ENCODE assay signal across 10 cellular contexts in the genomic region with DNA sequence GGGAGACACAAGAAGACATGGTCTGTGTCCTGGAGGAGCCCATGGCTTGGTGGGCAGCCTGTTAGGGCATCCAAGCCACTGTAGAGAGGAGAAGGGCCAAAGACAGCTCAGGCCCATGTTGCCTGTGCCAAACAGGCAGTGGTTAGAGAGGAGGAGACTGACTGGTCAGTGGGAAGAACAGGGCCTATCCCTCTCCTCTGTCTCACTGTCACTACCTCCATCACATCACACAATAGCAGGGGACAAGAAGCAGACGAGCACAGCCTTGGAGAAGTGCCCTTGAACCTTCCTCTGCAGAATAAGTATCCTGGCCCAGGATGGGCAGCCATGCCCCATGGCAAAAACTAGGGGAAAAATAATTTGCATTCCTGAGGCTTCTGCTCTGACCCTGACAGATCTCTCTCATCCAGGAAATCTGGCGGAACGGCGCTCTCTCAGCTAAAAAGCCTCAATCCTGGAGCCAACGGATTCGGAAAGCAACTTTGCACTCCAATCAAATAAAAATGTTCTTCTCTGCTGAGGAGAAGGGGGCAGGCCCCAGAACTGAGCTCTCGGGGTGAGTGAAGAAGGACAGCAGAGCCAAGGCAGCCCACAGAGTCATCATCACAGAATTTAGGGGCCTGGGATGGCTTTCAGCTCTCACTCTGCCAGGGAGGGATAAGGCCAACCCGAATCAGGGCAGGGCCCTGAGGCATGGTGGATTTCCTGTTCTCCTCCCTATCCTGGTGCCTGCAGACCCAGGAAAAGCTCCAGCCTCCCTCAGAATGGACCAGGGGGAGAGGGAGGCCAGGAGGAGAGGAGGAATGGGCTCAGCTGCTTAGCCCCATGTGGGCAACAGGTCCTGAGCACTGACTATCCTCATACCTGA. TPM values are rescaled to one million over a fixed set of nuclear protein-coding genes. Genes with fewer than 3 reads are reported as not detected.
DNase-seq lines count a peak whose midpoint lies in the region; ATAC-seq, FAIRE-seq and TF ChIP-seq lines count a peak whose summit lies in the region.
"Had no signal": no experiment of that assay in that cellular context is flagged by ENCODE, and none has a peak within 500 bp of the region (broad histone marks: within the 10 kb centered on the region; RNA-seq: fewer than 3 reads in every experiment).

No MANE protein-coding gene starts in this region.

- POLR2A ChIA-PET in CD4-positive, alpha-beta T cell (lab: Charles Lee) = interaction anchor here (1.1 to 8.5 kb wide), 2 partner anchors 13 to 68 kb away, joined by 3 to 129 read pairs; no protein-coding TSS in a partner anchor
- POLR2A ChIA-PET in RWPE1 (lab: Yijun Ruan, JAX; ENCODE audit: low non-redundant PET) = no interaction called here

- H3K4me2 ChIP-seq in parathyroid adenoma (ENCODE audit: low read length) = peak overlapping the region; percentile 6

- H3K4me1 ChIP-seq in parathyroid adenoma (peaks cover 2% of the 10 kb centered on the region), small intestine (ENCODE audit: control insufficient read depth in 2 of 2, insufficient read depth in 1 of 2, low read depth in 1 of 2, low read length in 1 of 2) (no peaks in the 10 kb centered on the region)

- no peak for ATAC-seq in CD4-positive, alpha-beta T cell (ENCODE audit: poor library complexity)
- ATAC-seq: GM12878 had no signal

- intact Hi-C loops in CD4-positive, alpha-beta T cell (cut with DNase I, micrococcal nuclease) = no loop called here

- no peak for TF ChIP-seq CTCF in CD4-positive, alpha-beta T cell (IDR thresholded peaks at IDR 0.05)
- TF ChIP-seq CTCF in RWPE1 (conservative IDR thresholded peaks at IDR 0.05; ENCODE audit: low read depth) (no peak), foreskin fibroblast (IDR thresholded peaks at IDR 0.05; ENCODE audit: low read depth, low read length) (no peak), parathyroid adenoma (IDR thresholded peaks at IDR 0.05) (no peak)

- H3K36me3 ChIP-seq in parathyroid adenoma (ENCODE audit: control insufficient read depth, insufficient read depth, low read length) (no peaks in the 10 kb centered on the region), small intestine (ENCODE audit: control insufficient read depth in 2 of 2, insufficient read depth in 2 of 2, low read length in 2 of 2) (no peaks in the 10 kb centered on the region)

- peak overlapping the region; percentile 92 for H3K4me3 Mint-ChIP-seq in CD4-positive, alpha-beta T cell

- no peaks in the 10 kb centered on the region for H3K27me3 Mint-ChIP-seq in CD4-positive, alpha-beta T cell

- H3K9ac ChIP-seq in parathyroid adenoma = no peak overlapping the region

- no peak for FAIRE-seq in small intestine (lab: Jason Lieb, UNC)
- FAIRE-seq: GM12878 had no signal

- CTCF ChIA-PET in CD4-positive, alpha-beta T cell (lab: Charles Lee) = interaction anchor here (0.8 to 3.4 kb wide), 5 partner anchors 12 to 19 kb away, joined by 3 to 10 read pairs (median 4); no protein-coding TSS in a partner anchor
- CTCF ChIA-PET in RWPE1 (lab: Yijun Ruan, JAX) = interaction anchor here (1.2 to 1.5 kb wide), 3 partner anchors 19 to 23 kb away, joined by 3 to 4 read pairs (median 3); no protein-coding TSS in a partner anchor

- 56 to 78% (median 70%) methylated on average over 8 of the region's 8 CpGs for WGBS in small intestine, 3 donors

- no peak for DNase-seq in CD4-positive, alpha-beta T cell
- no peak for DNase-seq in RWPE1 (ENCODE audit: low spot score)
- DNase-seq in foreskin fibroblast = peak in 1 of 2 donors; percentile 60
- DNase-seq in stimulated activated CD4-positive, alpha-beta T cell treated with anti-CD3 and anti-CD28 coated beads, Interleukin-15, amount 100 ng/mL, for 24 hours = no peak
- DNase-seq in stimulated activated CD4-positive, alpha-beta T cell treated with anti-CD3 and anti-CD28 coated beads, Interleukin-4, amount 100 ng/mL, for 1 hour = no peak
- DNase-seq in small intestine = no peak
- DNase-seq in COLO829 (ENCODE audit: low spot score) = no peak
- DNase-seq: activated CD4-positive, CD25-positive, alpha-beta regulatory T cell had no signal

- no peaks in the 10 kb centered on the region for H3K9me3 ChIP-seq in CD4-positive, alpha-beta T cell (ENCODE audit: control insufficient read depth, low read length)
- H3K9me3 ChIP-seq in parathyroid adenoma (ENCODE audit: control insufficient read depth, low read length) = no peaks in the 10 kb centered on the region
- H3K9me3 ChIP-seq in small intestine (ENCODE audit: control insufficient read depth, low read depth) = no peaks in the 10 kb centered on the region

- peak overlapping the region; percentile 53 to 55 for H3K4me3 ChIP-seq in foreskin fibroblast (ENCODE audit: low read depth in 1 of 2, low read length in 2 of 2)
- no peak overlapping the region for H3K4me3 ChIP-seq in parathyroid adenoma (ENCODE audit: low read depth, low read length)
- H3K4me3 ChIP-seq in small intestine (ENCODE audit: low read depth in 1 of 2, low read length in 2 of 2) = no peak overlapping the region

- H3K9me3 Mint-ChIP-seq in CD4-positive, alpha-beta T cell = no peaks in the 10 kb centered on the region

- peak overlapping the region; percentile 72 for H3K27ac Mint-ChIP-seq in CD4-positive, alpha-beta T cell

- H3K4me1 Mint-ChIP-seq in CD4-positive, alpha-beta T cell (ENCODE audit: low read depth) = peaks cover 12% of the 10 kb centered on the region

- no peaks in the 10 kb centered on the region for H3K79me2 ChIP-seq in parathyroid adenoma

- H3K36me3 Mint-ChIP-seq in CD4-positive, alpha-beta T cell (ENCODE audit: low read depth) = no peaks in the 10 kb centered on the region

- no peak overlapping the region for H3K27ac ChIP-seq in CD4-positive, alpha-beta T cell (ENCODE audit: low read depth, low read length)
- H3K27ac ChIP-seq in RWPE1 = peak overlapping the region; percentile 29
- H3K27ac ChIP-seq in parathyroid adenoma = peak overlapping the region; percentile 36
- peak overlapping the region in 1 of 2 donors; percentile 26 for H3K27ac ChIP-seq in small intestine (ENCODE audit: low read depth in 1 of 2, low read length in 1 of 2)

- H3K27me3 ChIP-seq in CD4-positive, alpha-beta T cell (ENCODE audit: control insufficient read depth, insufficient read depth, low read length) = no peaks in the 10 kb centered on the region
- H3K27me3 ChIP-seq in parathyroid adenoma (ENCODE audit: control insufficient read depth, insufficient read depth, low read length) (no peaks in the 10 kb centered on the region), small intestine (ENCODE audit: control insufficient read depth in 2 of 2, insufficient read depth in 2 of 2, low read length in 2 of 2) (no peaks in the 10 kb centered on the region)

- H2AFZ ChIP-seq in parathyroid adenoma = peak overlapping the region; percentile 69

RNA-seq across cellular contexts. Expression of a gene that starts 1.6 kb away (rescaled TPM):
- 1 to 10 TPM; 3.7 to 3.9 TPM for total RNA-seq in CD4-positive, alpha-beta T cell
- 10 to 100 TPM in 2 of 3 donors, 1 to 10 TPM in 1; 9.5 to 25.0 (median 11.3) TPM for polyA plus RNA-seq in small intestine

RNA-seq across cellular contexts. Expression of a gene that starts 56.3 kb away (rescaled TPM):
- under 1 TPM; 0.17 to 0.25 TPM for total RNA-seq in CD4-positive, alpha-beta T cell
- polyA plus RNA-seq in small intestine = under 1 TPM in 2 of 3 donors, not detected in 1; 0.33 to 0.67 TPM

RNA-seq across cellular contexts. Expression of a gene that starts 56.5 kb away (rescaled TPM):
- total RNA-seq in CD4-positive, alpha-beta T cell = 1 to 10 TPM in 1 of 2 experiments, under 1 TPM in 1; 0.44 to 1.0 TPM
- under 1 TPM; 0.27 to 0.89 (median 0.48) TPM for polyA plus RNA-seq in small intestine
- polyA plus RNA-seq: GM12878 had no signal

Comparison
In these comparisons a context has a peak if more than half of its experiments do, and no peak if none do; other contexts are left out.
1. H3K4me3 ChIP-seq: peak in foreskin fibroblast (2 of 2); none in parathyroid adenoma (single experiment) and small intestine (0 of 2).